Comparison of ENCODE assay signal across 25 cellular contexts in the genomic region with DNA sequence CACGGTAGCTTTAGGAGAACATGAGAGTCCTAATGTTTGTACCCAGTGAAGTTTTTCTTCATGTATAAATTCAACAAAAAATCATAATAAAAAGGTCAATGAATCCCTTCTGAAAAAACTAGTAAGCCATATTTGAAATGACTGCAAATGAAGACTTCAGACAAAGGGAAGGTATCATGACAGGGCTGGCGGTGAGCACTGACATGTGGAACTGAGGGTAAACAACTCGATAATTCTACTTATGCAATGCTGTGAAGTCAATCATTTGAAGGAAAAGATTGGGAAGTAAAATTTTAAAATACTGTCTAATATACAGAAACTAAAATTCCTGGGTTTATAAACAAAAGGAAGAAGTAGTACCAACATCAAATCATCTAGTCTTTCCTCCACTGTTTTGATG.
"Had no signal": no experiment of that assay in that cellular context is flagged by ENCODE, and none has a peak within 500 bp of the region (broad histone marks: within the 10 kb centered on the region; RNA-seq: fewer than 3 reads in every experiment).

No MANE protein-coding gene starts in this region.

- H3K9me3 ChIP-seq: esophagus squamous epithelium, gastrocnemius medialis, lower lobe of right lung had no signal

- DNase-seq: cortex of kidney; effector CD8-positive, alpha-beta T cell; effector memory CD8-positive, alpha-beta T cell; endodermal cell; erythroblast; esophagus squamous epithelium; foreskin fibroblast; foreskin melanocyte; gastrocnemius medialis; glutamatergic neuron; head of caudate nucleus; heart right ventricle; hypothalamus; immature natural killer cell; islet precursor cell; kidney; kidney glomerular epithelial cell; left colon; left lung; left ventricle myocardium superior; lower lobe of right lung; mesenchymal stem cell; midbrain had no signal

- H3K27ac Mint-ChIP-seq: dendritic cell treated with granulocyte-macrophage colony-stimulating factor and Interleukin-4, amounts not matched to agents 40 ng/mL and 50 ng/mL, for 4 days; effector memory CD8-positive, alpha-beta T cell; endodermal cell; immature natural killer cell had no signal

- H3K4me1 Mint-ChIP-seq: immature natural killer cell had no signal

- H3K4me3 Mint-ChIP-seq: dendritic cell treated with granulocyte-macrophage colony-stimulating factor and Interleukin-4, amounts not matched to agents 40 ng/mL and 50 ng/mL, for 4 days; effector memory CD8-positive, alpha-beta T cell; endodermal cell; immature natural killer cell had no signal

- H3K36me3 Mint-ChIP-seq: immature natural killer cell had no signal

- H3K27me3 ChIP-seq: esophagus squamous epithelium, gastrocnemius medialis had no signal

- H3K4me1 ChIP-seq: esophagus squamous epithelium, gastrocnemius medialis, heart right ventricle, left lung, lower lobe of right lung had no signal

- H3K36me3 ChIP-seq: esophagus squamous epithelium, gastrocnemius medialis, heart right ventricle, left lung, lower lobe of right lung had no signal

- H3K4me3 ChIP-seq: esophagus squamous epithelium, gastrocnemius medialis, heart right ventricle, left lung, lower lobe of right lung had no signal

- H3K9me3 Mint-ChIP-seq: effector memory CD8-positive, alpha-beta T cell; endodermal cell; immature natural killer cell had no signal

- ATAC-seq: effector memory CD8-positive, alpha-beta T cell; esophagus mucosa; gastrocnemius medialis; heart right ventricle; left colon; left lung; left ventricle myocardium superior; lower lobe of right lung had no signal
